1 cellular context compared by ENCODE assay signal in genomic region chr17:69677130-69677529, GRCh38.
TF ChIP-seq lines count a peak whose summit lies in the region.

No MANE protein-coding gene starts in this region.

TF ChIP-seq in A549, 52 proteins besides CTCF, POLR2A, EP300 and RAD21 (continued from another document):
- TF ChIP-seq, protein P1, sequence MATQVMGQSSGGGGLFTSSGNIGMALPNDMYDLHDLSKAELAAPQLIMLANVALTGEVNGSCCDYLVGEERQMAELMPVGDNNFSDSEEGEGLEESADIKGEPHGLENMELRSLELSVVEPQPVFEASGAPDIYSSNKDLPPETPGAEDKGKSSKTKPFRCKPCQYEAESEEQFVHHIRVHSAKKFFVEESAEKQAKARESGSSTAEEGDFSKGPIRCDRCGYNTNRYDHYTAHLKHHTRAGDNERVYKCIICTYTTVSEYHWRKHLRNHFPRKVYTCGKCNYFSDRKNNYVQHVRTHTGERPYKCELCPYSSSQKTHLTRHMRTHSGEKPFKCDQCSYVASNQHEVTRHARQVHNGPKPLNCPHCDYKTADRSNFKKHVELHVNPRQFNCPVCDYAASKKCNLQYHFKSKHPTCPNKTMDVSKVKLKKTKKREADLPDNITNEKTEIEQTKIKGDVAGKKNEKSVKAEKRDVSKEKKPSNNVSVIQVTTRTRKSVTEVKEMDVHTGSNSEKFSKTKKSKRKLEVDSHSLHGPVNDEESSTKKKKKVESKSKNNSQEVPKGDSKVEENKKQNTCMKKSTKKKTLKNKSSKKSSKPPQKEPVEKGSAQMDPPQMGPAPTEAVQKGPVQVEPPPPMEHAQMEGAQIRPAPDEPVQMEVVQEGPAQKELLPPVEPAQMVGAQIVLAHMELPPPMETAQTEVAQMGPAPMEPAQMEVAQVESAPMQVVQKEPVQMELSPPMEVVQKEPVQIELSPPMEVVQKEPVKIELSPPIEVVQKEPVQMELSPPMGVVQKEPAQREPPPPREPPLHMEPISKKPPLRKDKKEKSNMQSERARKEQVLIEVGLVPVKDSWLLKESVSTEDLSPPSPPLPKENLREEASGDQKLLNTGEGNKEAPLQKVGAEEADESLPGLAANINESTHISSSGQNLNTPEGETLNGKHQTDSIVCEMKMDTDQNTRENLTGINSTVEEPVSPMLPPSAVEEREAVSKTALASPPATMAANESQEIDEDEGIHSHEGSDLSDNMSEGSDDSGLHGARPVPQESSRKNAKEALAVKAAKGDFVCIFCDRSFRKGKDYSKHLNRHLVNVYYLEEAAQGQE (IDR thresholded peaks at IDR 0.05): no peak
